In the genomic region with DNA sequence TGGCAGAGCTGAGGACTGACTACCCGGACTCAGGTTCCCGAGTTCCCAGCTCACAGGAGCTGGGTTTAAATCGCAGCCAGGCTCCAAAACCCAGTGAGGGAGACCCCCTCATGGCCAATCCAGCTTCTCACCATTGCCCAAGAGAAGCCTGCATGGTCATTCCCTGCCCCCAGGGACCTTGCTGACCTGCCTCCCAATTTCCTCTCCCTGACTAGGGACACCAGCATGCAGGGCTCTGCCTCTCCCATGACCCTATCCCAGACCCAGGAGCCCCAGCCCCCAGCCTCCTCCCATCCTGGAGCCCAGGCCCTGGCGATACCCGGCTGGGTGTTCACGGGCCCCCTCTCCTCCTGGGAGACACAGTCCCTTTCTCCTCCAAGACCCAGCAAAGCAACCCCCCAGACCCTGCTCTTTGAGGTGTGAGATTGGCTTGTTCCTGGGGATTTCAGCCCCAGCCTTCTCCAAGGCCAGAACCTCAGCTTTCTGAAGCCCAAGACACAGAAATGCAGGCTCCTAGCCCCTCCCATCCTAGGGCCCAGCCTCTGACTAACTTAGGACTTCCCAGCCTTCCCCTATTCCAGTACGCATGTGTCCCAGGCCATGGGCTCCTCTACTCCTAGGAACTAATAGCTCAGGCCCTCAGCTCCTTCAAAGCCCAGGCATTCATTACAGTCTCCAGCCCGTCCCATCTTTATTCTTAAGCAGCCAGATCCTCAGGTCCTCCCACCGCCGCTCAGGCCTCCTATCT, we compare ENCODE assay signal across 1 cellular context.
TF ChIP-seq lines count a peak whose summit lies in the region.

No MANE protein-coding gene starts in this region.

TF ChIP-seq in K562, 482 proteins besides CTCF, POLR2A, EP300 and RAD21:
- TF ChIP-seq NCOA1 (IDR thresholded peaks at IDR 0.05; ENCODE audit: low read depth) (no peak), SIN3B (IDR thresholded peaks at IDR 0.05; ENCODE audit: low read depth) (no peak), MAZ (CRISPR knock-in tag; conservative IDR thresholded peaks at IDR 0.05 in 1 of 2, IDR thresholded peaks at IDR 0.05 in 1 of 2) (peak in 1 of 2 experiments; percentile 30; a peak in 1 of 4 replicates), TCF7 (IDR thresholded peaks at IDR 0.05; ENCODE audit: borderline replicate concordance) (no peak), ZNF274 (IDR thresholded peaks at IDR 0.05; ENCODE audit: borderline replicate concordance, low read depth, low read length) (no peak), SPI1 (IDR thresholded peaks at IDR 0.05; ENCODE audit: borderline replicate concordance, low read depth, low read length) (peak; percentile 40; the same call in 1 of the 2 replicates), NFE2 (IDR thresholded peaks at IDR 0.05; ENCODE audit: low read depth) (no peak), CSDE1 (IDR thresholded peaks at IDR 0.05) (no peak), NRF1 (conservative IDR thresholded peaks at IDR 0.05 in 1 of 2, IDR thresholded peaks at IDR 0.05 in 1 of 2) (peak; percentile 81 to 84), HNRNPUL1 (IDR thresholded peaks at IDR 0.05; ENCODE audit: low read length) (no peak), HOMEZ (CRISPR knock-in tag; IDR thresholded peaks at IDR 0.05) (no peak), SAP30 (IDR thresholded peaks at IDR 0.05; ENCODE audit: borderline replicate concordance, insufficient read depth, low read depth, low read length, poor library complexity, severe bottlenecking) (no peak), ZKSCAN1 (IDR thresholded peaks at IDR 0.05; ENCODE audit: low read depth, low read length) (no peak), YY1 (IDR thresholded peaks at IDR 0.05; ENCODE audit: borderline replicate concordance in 1 of 3, control insufficient read depth in 1 of 3, extremely low read depth in 1 of 3, insufficient read depth in 3 of 3, insufficient read length in 1 of 3, insufficient replicate concordance in 2 of 3, low read depth in 1 of 3, low read length in 2 of 3) (peak in 1 of 3 experiments; percentile 12), AFF4 (CRISPR knock-in tag; IDR thresholded peaks at IDR 0.05) (0 out of 2 replicates have a peak, but pooled peaks have one; percentile 4), NFIC (IDR thresholded peaks at IDR 0.05) (no peak)
- TF ChIP-seq, protein P1, sequence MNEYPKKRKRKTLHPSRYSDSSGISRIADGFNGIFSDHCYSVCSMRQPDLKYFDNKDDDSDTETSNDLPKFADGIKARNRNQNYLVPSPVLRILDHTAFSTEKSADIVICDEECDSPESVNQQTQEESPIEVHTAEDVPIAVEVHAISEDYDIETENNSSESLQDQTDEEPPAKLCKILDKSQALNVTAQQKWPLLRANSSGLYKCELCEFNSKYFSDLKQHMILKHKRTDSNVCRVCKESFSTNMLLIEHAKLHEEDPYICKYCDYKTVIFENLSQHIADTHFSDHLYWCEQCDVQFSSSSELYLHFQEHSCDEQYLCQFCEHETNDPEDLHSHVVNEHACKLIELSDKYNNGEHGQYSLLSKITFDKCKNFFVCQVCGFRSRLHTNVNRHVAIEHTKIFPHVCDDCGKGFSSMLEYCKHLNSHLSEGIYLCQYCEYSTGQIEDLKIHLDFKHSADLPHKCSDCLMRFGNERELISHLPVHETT (CRISPR knock-in tag; conservative IDR thresholded peaks at IDR 0.05 in 1 of 2, IDR thresholded peaks at IDR 0.05 in 1 of 2), result no peak
- TF ChIP-seq, protein P2, sequence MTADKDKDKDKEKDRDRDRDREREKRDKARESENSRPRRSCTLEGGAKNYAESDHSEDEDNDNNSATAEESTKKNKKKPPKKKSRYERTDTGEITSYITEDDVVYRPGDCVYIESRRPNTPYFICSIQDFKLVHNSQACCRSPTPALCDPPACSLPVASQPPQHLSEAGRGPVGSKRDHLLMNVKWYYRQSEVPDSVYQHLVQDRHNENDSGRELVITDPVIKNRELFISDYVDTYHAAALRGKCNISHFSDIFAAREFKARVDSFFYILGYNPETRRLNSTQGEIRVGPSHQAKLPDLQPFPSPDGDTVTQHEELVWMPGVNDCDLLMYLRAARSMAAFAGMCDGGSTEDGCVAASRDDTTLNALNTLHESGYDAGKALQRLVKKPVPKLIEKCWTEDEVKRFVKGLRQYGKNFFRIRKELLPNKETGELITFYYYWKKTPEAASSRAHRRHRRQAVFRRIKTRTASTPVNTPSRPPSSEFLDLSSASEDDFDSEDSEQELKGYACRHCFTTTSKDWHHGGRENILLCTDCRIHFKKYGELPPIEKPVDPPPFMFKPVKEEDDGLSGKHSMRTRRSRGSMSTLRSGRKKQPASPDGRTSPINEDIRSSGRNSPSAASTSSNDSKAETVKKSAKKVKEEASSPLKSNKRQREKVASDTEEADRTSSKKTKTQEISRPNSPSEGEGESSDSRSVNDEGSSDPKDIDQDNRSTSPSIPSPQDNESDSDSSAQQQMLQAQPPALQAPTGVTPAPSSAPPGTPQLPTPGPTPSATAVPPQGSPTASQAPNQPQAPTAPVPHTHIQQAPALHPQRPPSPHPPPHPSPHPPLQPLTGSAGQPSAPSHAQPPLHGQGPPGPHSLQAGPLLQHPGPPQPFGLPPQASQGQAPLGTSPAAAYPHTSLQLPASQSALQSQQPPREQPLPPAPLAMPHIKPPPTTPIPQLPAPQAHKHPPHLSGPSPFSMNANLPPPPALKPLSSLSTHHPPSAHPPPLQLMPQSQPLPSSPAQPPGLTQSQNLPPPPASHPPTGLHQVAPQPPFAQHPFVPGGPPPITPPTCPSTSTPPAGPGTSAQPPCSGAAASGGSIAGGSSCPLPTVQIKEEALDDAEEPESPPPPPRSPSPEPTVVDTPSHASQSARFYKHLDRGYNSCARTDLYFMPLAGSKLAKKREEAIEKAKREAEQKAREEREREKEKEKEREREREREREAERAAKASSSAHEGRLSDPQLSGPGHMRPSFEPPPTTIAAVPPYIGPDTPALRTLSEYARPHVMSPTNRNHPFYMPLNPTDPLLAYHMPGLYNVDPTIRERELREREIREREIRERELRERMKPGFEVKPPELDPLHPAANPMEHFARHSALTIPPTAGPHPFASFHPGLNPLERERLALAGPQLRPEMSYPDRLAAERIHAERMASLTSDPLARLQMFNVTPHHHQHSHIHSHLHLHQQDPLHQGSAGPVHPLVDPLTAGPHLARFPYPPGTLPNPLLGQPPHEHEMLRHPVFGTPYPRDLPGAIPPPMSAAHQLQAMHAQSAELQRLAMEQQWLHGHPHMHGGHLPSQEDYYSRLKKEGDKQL (CRISPR knock-in tag; IDR thresholded peaks at IDR 0.05; ENCODE audit: borderline replicate concordance), result 0 out of 2 replicates have a peak, but pooled peaks have one; percentile 21
- TF ChIP-seq, protein P3, sequence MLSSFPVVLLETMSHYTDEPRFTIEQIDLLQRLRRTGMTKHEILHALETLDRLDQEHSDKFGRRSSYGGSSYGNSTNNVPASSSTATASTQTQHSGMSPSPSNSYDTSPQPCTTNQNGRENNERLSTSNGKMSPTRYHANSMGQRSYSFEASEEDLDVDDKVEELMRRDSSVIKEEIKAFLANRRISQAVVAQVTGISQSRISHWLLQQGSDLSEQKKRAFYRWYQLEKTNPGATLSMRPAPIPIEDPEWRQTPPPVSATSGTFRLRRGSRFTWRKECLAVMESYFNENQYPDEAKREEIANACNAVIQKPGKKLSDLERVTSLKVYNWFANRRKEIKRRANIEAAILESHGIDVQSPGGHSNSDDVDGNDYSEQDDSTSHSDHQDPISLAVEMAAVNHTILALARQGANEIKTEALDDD (IDR thresholded peaks at IDR 0.05), result 0 out of 2 replicates have a peak, but pooled peaks have one; percentile 26
